In genomic region chr2:10162586-10163497, GRCh38 we compare ENCODE assay signal across 9 cellular contexts. TPM values are rescaled to one million over a fixed set of nuclear protein-coding genes. Genes with fewer than 3 reads are reported as not detected.
DNase-seq lines count a peak whose midpoint lies in the region; TF ChIP-seq lines count a peak whose summit lies in the region.
"Had no signal": no experiment of that assay in that cellular context is flagged by ENCODE, and none has a peak within 500 bp of the region (broad histone marks: within the 10 kb centered on the region; RNA-seq: fewer than 3 reads in every experiment).

No MANE protein-coding gene starts in this region.

- H3K9me3 ChIP-seq in neural progenitor cell (ENCODE audit: low read depth): no peaks in the 10 kb centered on the region
- H3K9me3 ChIP-seq in Peyer's patch: no peaks in the 10 kb centered on the region
- H3K9me3 ChIP-seq: tibial artery had no signal

- peak overlapping the region; percentile 12 for H3K4me2 ChIP-seq in neural progenitor cell

- peak overlapping the region; percentile 61 for H3K27ac ChIP-seq in neural progenitor cell
- H3K27ac ChIP-seq in Peyer's patch: no peak overlapping the region
- H3K27ac ChIP-seq: tibial artery had no signal

- H3K79me2 ChIP-seq in neural progenitor cell (ENCODE audit: low read depth): no peaks in the 10 kb centered on the region

- no peak overlapping the region for H2AFZ ChIP-seq in neural progenitor cell (replicated peaks)

- H3K27ac Mint-ChIP-seq in neural progenitor cell: peak overlapping the region; percentile 55

- H3K4me3 Mint-ChIP-seq in neural progenitor cell: peak overlapping the region; percentile 8
- H3K4me3 Mint-ChIP-seq: memory B cell had no signal

- H4K20me1 ChIP-seq in neural progenitor cell (ENCODE audit: low read depth): peaks cover 11% of the 10 kb centered on the region

- peaks cover 69% of the 10 kb centered on the region for H3K4me1 Mint-ChIP-seq in neural progenitor cell

- no peaks in the 10 kb centered on the region for H3K9me3 Mint-ChIP-seq in neural progenitor cell
- H3K9me3 Mint-ChIP-seq: memory B cell had no signal

- peaks cover 11% of the 10 kb centered on the region for H3K27me3 Mint-ChIP-seq in neural progenitor cell (ENCODE audit: insufficient read depth, low read depth)
- H3K27me3 Mint-ChIP-seq: memory B cell had no signal

- H3F3A ChIP-seq in neural progenitor cell (ENCODE audit: low read depth): peaks cover 14% of the 10 kb centered on the region

- H3K9ac ChIP-seq in neural progenitor cell: no peak overlapping the region

- no peak for TF ChIP-seq POLR2A in Peyer's patch (IDR thresholded peaks at IDR 0.05)

- DNase-seq in NCI-H1694 treated with DMSO at 0.1 percent for 48 hours (lab: John Stamatoyannopoulos, UW) (peak; percentile 69), cerebellum (ENCODE audit: low spot score) (peak; percentile 61), neural progenitor cell (ENCODE audit: low spot score) (peak; percentile 61), OCI-M1 (lab: John Stamatoyannopoulos, UW) (no peak), Peyer's patch (no peak), NCI-H1930 (lab: John Stamatoyannopoulos, UW) (no peak)
- DNase-seq: tibial artery had no signal

- H3K36me3 ChIP-seq in neural progenitor cell (no peaks in the 10 kb centered on the region), Peyer's patch (no peaks in the 10 kb centered on the region)
- H3K36me3 ChIP-seq: tibial artery had no signal

- H3K4me1 ChIP-seq in neural progenitor cell (peaks cover 25% of the 10 kb centered on the region), Peyer's patch (peaks cover 0 to 7% (median 1%) of the 10 kb centered on the region in 4 donors)

- TF ChIP-seq CTCF in GM12872 (IDR thresholded peaks at IDR 0.05; ENCODE audit: insufficient read depth, low read depth, low read length) (peak; percentile 21; the same call in 1 of the 3 replicates), neural progenitor cell (IDR thresholded peaks at IDR 0.05) (peak; percentile 39), Peyer's patch (IDR thresholded peaks at IDR 0.05) (peak in 1 of 6 experiments; percentile 9)

- H3K36me3 Mint-ChIP-seq in neural progenitor cell: peaks cover 2% of the 10 kb centered on the region
- H3K36me3 Mint-ChIP-seq: memory B cell had no signal

- H3K4me3 ChIP-seq in neural progenitor cell (no peak overlapping the region), Peyer's patch (no peak overlapping the region)
- H3K4me3 ChIP-seq: tibial artery had no signal

- H3K27me3 ChIP-seq in neural progenitor cell: no peaks in the 10 kb centered on the region
- H3K27me3 ChIP-seq in Peyer's patch: no peaks in the 10 kb centered on the region

RNA-seq across cellular contexts. Expression of gene RRM2, which starts 40.3 kb away (rescaled TPM):
- total RNA-seq in cerebellum (18.6 TPM), neural progenitor cell (ENCODE audit: low replicate concordance) (62.1 and 66.0 TPM in 2 replicates), Peyer's patch (100 to 1,000 TPM in 1 of 4 donors, 10 to 100 TPM in 2, 1 to 10 TPM in 1; 6.7 to 139 (median 20.5) TPM)

Comparison
In these comparisons a context has a peak if more than half of its experiments do, and no peak if none do; other contexts are left out.
1. DNase-seq: peak in NCI-H1694 treated with DMSO at 0.1 percent for 48 hours (single experiment), cerebellum (single experiment) and neural progenitor cell (single experiment); none in OCI-M1 (single experiment), Peyer's patch (0 of 3) and NCI-H1930 (0 of 2).